In the genomic region with DNA sequence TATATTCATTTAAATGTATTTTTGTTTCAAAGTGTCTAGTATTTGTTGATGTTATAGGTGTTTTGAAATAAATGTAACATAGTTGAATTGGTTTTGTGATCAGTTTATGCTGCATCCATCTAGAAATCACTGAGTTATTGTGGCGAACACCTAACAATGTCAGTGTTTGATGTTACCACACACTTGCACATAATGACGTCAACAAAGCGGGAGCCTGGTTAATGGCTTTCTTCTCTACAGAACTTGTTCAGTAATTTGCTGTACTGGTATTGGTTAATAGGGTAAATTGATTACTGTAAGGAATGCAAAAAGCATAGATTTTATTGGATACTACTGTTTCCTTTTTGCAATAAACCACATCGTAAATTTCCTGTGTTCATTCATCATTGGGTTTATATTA, we compare ENCODE assay signal across 24 cellular contexts.
DNase-seq lines count a peak whose midpoint lies in the region; ATAC-seq, FAIRE-seq and TF ChIP-seq lines count a peak whose summit lies in the region.
"Had no signal": no experiment of that assay in that cellular context is flagged by ENCODE, and none has a peak within 500 bp of the region (broad histone marks: within the 10 kb centered on the region; RNA-seq: fewer than 3 reads in every experiment).

No MANE protein-coding gene starts in this region.

- TF ChIP-seq CTCF in MCF 10A (IDR thresholded peaks at IDR 0.05; ENCODE audit: unreplicated experiment) (no peak), breast epithelium (IDR thresholded peaks at IDR 0.05) (no peak)

- no peak for TF ChIP-seq POLR2A in breast epithelium (IDR thresholded peaks at IDR 0.05)
- no peak for TF ChIP-seq POLR2A in H54 (IDR thresholded peaks at IDR 0.05; ENCODE audit: low read depth, low read length)

- H3K27ac ChIP-seq in breast epithelium = no peak overlapping the region
- H3K27ac ChIP-seq: esophagus muscularis mucosa, left lung, Peyer's patch, right atrium auricular region, upper lobe of left lung had no signal

- H3K4me1 ChIP-seq in breast epithelium = no peaks in the 10 kb centered on the region
- H3K4me1 ChIP-seq: Peyer's patch had no signal

- FAIRE-seq in H54 (lab: Jason Lieb, UNC) = peak; percentile 70
- FAIRE-seq: endometrium had no signal

- no peak overlapping the region for H3K4me3 ChIP-seq in breast epithelium
- H3K4me3 ChIP-seq: BLaER1 treated with 17β-estradiol and CSF1 and Interleukin-3, amounts not matched to agents 10 nM and 100 nM; esophagus muscularis mucosa; left lung; Peyer's patch; right atrium auricular region; upper lobe of left lung had no signal

- ATAC-seq in T-helper 17 cell (peak; percentile 25), GM21515 (IDR thresholded peaks at IDR 0.05; ENCODE audit: unreplicated experiment) (no peak)
- ATAC-seq in naive thymus-derived CD8-positive, alpha-beta T cell = peak; percentile 68 to 88

- CTCF ChIA-PET in MCF 10A (lab: Yijun Ruan, JAX) = interaction anchor here (0.8 to 4.8 kb wide), 4 partner anchors 45 to 248 kb away, joined by 3 to 99 read pairs (median 30); no protein-coding TSS in a partner anchor

- H3K27me3 ChIP-seq in breast epithelium = no peaks in the 10 kb centered on the region
- H3K27me3 ChIP-seq: BLaER1 treated with 17β-estradiol and CSF1 and Interleukin-3, amounts not matched to agents 10 nM and 100 nM; esophagus muscularis mucosa; left lung; Peyer's patch; right atrium auricular region; upper lobe of left lung had no signal

- intact Hi-C loops in MCF 10A (cut with micrococcal nuclease) = loop anchor here (5.0 kb wide), 1 partner anchor 678 kb away; no protein-coding TSS in a partner anchor
- intact Hi-C loops in breast epithelium (cut with DNase I; ENCODE audit: low total_unique reads) = no loop called here

- H3K9me3 ChIP-seq in breast epithelium (no peaks in the 10 kb centered on the region), T-helper 17 cell (ENCODE audit: control insufficient read depth, low read length, poor library complexity, severe bottlenecking) (no peaks in the 10 kb centered on the region)
- H3K9me3 ChIP-seq: BLaER1 treated with 17β-estradiol and CSF1 and Interleukin-3, amounts not matched to agents 10 nM and 100 nM; esophagus muscularis mucosa; left lung; Peyer's patch; right atrium auricular region; upper lobe of left lung had no signal

- no peaks in the 10 kb centered on the region for H3K36me3 ChIP-seq in breast epithelium
- H3K36me3 ChIP-seq: BLaER1 treated with 17β-estradiol and CSF1 and Interleukin-3, amounts not matched to agents 10 nM and 100 nM; esophagus muscularis mucosa; left lung; Peyer's patch; right atrium auricular region; upper lobe of left lung had no signal

- no peak overlapping the region for H3K4me3 Mint-ChIP-seq in MCF 10A (ENCODE audit: unreplicated experiment)
- no peak overlapping the region for H3K4me3 Mint-ChIP-seq in T-helper 17 cell
- no peak overlapping the region for H3K4me3 Mint-ChIP-seq in naive thymus-derived CD8-positive, alpha-beta T cell

- no peaks in the 10 kb centered on the region for H3K27me3 Mint-ChIP-seq in MCF 10A (ENCODE audit: insufficient read depth, unreplicated experiment)
- H3K27me3 Mint-ChIP-seq in T-helper 17 cell = no peaks in the 10 kb centered on the region
- no peaks in the 10 kb centered on the region for H3K27me3 Mint-ChIP-seq in naive thymus-derived CD8-positive, alpha-beta T cell

- no peaks in the 10 kb centered on the region for H3K36me3 Mint-ChIP-seq in MCF 10A (ENCODE audit: insufficient read depth, unreplicated experiment)
- peaks cover 2% of the 10 kb centered on the region for H3K36me3 Mint-ChIP-seq in T-helper 17 cell (ENCODE audit: low read depth)
- peaks cover 0 to 10% (median 6%) of the 10 kb centered on the region in 3 donors for H3K36me3 Mint-ChIP-seq in naive thymus-derived CD8-positive, alpha-beta T cell

- H3K9me3 Mint-ChIP-seq in MCF 10A (ENCODE audit: unreplicated experiment) = no peaks in the 10 kb centered on the region
- no peaks in the 10 kb centered on the region for H3K9me3 Mint-ChIP-seq in naive thymus-derived CD8-positive, alpha-beta T cell

- POLR2A ChIA-PET in MCF 10A (lab: Yijun Ruan, JAX) = interaction anchor here (0.8 to 5.1 kb wide), 14 partner anchors 10 to 354 kb away, joined by 3 to 94 read pairs (median 8); partner anchors contain the start of gene SSBP2
- POLR2A ChIA-PET in naive thymus-derived CD8-positive, alpha-beta T cell (lab: Charles Lee) = no interaction called here

- H3K4me1 Mint-ChIP-seq in MCF 10A (ENCODE audit: insufficient read depth, unreplicated experiment) (peaks cover 33% of the 10 kb centered on the region), T-helper 17 cell (peaks cover 5% of the 10 kb centered on the region)
- H3K4me1 Mint-ChIP-seq in naive thymus-derived CD8-positive, alpha-beta T cell = peaks cover 7 to 22% (median 16%) of the 10 kb centered on the region in 4 donors

- H3K27ac Mint-ChIP-seq in MCF 10A (ENCODE audit: low read depth, unreplicated experiment) (peak overlapping the region; percentile 69), T-helper 17 cell (no peak overlapping the region)
- H3K27ac Mint-ChIP-seq in naive thymus-derived CD8-positive, alpha-beta T cell = peak overlapping the region in 1 of 10 donors; percentile 2

- no peak for DNase-seq in MCF 10A (ENCODE audit: unreplicated experiment)
- no peak for DNase-seq in breast epithelium (ENCODE audit: low spot score in 2 of 2)
- no peak for DNase-seq in H54 (ENCODE audit: insufficient read length, low spot score)
- no peak for DNase-seq in T-helper 17 cell
- peak in 8 of 10 donors; percentile 12 to 69 (median 47) for DNase-seq in naive thymus-derived CD8-positive, alpha-beta T cell
- DNase-seq in NCI-H526 treated with DMSO at 0.1 percent for 48 hours (lab: John Stamatoyannopoulos, UW) = no peak
- DNase-seq: activated CD4-positive, alpha-beta T cell treated with anti-CD3 and anti-CD28 coated beads for 4 hours; activated CD8-positive, alpha-beta memory T cell treated with anti-CD3 and anti-CD28 coated beads, Interleukin-2, amount 50 U/mL, for 48 hours; activated effector memory CD4-positive, alpha-beta T cell treated with anti-CD3 and anti-CD28 coated beads, Interleukin-2, amount 50 U/mL, for 16 hours; DMS79; GOT3; left lung; NCI-H1436 treated with DMSO at 0.1 percent for 48 hours; NCI-H446; NCI-H774; Peyer's patch; SHP77; small intestine; upper lobe of left lung had no signal

- no TSS peak for BruUV-seq in MCF 10A (replicated peaks; lab: Mats Ljungman, UMichigan)

Comparison
In these comparisons a context has a peak if more than half of its experiments do, and no peak if none do; other contexts are left out.
1. DNase-seq: peak in naive thymus-derived CD8-positive, alpha-beta T cell (8 of 10); none in MCF 10A (single experiment), breast epithelium (0 of 2), H54 (single experiment), T-helper 17 cell (0 of 3) and NCI-H526 treated with DMSO at 0.1 percent for 48 hours (single experiment).